15 cellular contexts compared by ENCODE assay signal in the genomic region with DNA sequence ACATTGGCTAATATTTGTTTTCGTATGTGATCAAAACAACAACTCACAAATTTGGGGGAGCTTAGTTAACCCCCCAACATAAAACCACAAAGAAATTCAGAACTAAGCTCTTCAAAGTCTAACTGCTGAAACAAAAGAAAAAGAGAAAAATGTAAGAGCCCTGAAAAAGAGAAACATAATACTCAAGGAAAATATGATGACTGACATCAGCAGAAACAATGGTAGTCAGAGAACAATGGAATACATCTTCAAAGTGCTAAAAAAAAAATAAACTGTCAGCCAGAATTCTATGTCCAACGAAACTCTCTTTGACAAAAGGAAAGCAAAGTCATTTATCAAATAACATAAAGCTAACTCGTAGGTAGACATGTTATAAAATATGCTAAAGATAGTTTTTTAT.
A peak's percentile ranks its signal among the peaks of the same experiment; 100 is the strongest.
DNase-seq lines count a peak whose midpoint lies in the region; ATAC-seq and TF ChIP-seq lines count a peak whose summit lies in the region.
"Had no signal": no experiment of that assay in that cellular context is flagged by ENCODE, and none has a peak within 500 bp of the region (broad histone marks: within the 10 kb centered on the region; RNA-seq: fewer than 3 reads in every experiment).

No MANE protein-coding gene starts in this region.

- H3K4me1 ChIP-seq in SK-N-SH (ENCODE audit: control insufficient read depth in 1 of 2, insufficient read depth in 2 of 2, low read depth in 1 of 2, low read length in 1 of 2): no peaks in the 10 kb centered on the region

- peaks cover 9% of the 10 kb centered on the region for H3K36me3 Mint-ChIP-seq in WTC11
- H3K36me3 Mint-ChIP-seq: CD4-positive, alpha-beta memory T cell had no signal

- DNase-seq in SK-N-SH (no peak), WTC11 (ENCODE audit: low spot score) (no peak), myocyte (ENCODE audit: low read depth) (peak; percentile 7), ureter (ENCODE audit: low spot score) (no peak), DMS114 treated with DMSO at 0.1 percent for 48 hours (lab: John Stamatoyannopoulos, UW; ENCODE audit: unreplicated experiment) (no peak)
- DNase-seq: C1 segment of cervical spinal cord; Calu3; CD4-positive, alpha-beta memory T cell; COR-L47; DMS153; GF-D8; H9 had no signal

- no peak for TF ChIP-seq EP300 in SK-N-SH (IDR thresholded peaks at IDR 0.05; ENCODE audit: borderline replicate concordance in 1 of 2, low read depth in 1 of 2, low read length in 1 of 2)

- no peaks in the 10 kb centered on the region for H3F3A ChIP-seq in SK-N-SH (replicated peaks; ENCODE audit: insufficient read depth)

- no peak for ATAC-seq in SK-N-SH treated with all-trans-retinoic acid at 6 μM for 48 hours
- no peak for ATAC-seq in WTC11
- ATAC-seq: GM23338, HCT116 had no signal

- no peak overlapping the region for H2AFZ ChIP-seq in SK-N-SH (ENCODE audit: low read depth)
- H2AFZ ChIP-seq: GM23338 had no signal

- H3K4me3 ChIP-seq in SK-N-SH (ENCODE audit: low read depth in 2 of 2, low read length in 1 of 2): no peak overlapping the region
- H3K4me3 ChIP-seq: GM23338 had no signal

- no peak overlapping the region for H3K27ac ChIP-seq in SK-N-SH (ENCODE audit: low read depth in 2 of 2, low read length in 1 of 2)

- no peak overlapping the region for H3K27ac Mint-ChIP-seq in WTC11
- H3K27ac Mint-ChIP-seq: CD4-positive, alpha-beta memory T cell; GM23338; H9 had no signal

- no peak overlapping the region for H3K4me3 Mint-ChIP-seq in WTC11
- H3K4me3 Mint-ChIP-seq: CD4-positive, alpha-beta memory T cell; GM23338; H9 had no signal

- H3K9me3 ChIP-seq in SK-N-SH: peaks cover 5% of the 10 kb centered on the region; the same call in 1 of the 2 replicates

- no peaks in the 10 kb centered on the region for H3K79me2 ChIP-seq in SK-N-SH (ENCODE audit: insufficient read depth)

- no peaks in the 10 kb centered on the region for H3K9me2 ChIP-seq in SK-N-SH

- POLR2A ChIA-PET in SK-N-SH (lab: Yijun Ruan, JAX): no interaction called here
- POLR2A ChIA-PET in WTC11 (lab: Charles Lee): no interaction called here

- no peaks in the 10 kb centered on the region; the same call in 1 of the 2 replicates for H3K4me1 Mint-ChIP-seq in WTC11
- H3K4me1 Mint-ChIP-seq: CD4-positive, alpha-beta memory T cell; GM23338 had no signal

- TF ChIP-seq CTCF in SK-N-SH (IDR thresholded peaks at IDR 0.05) (no peak), WTC11 (IDR thresholded peaks at IDR 0.05) (no peak)

- CTCF ChIA-PET in SK-N-SH (lab: Yijun Ruan, JAX) (no interaction called here), WTC11 (lab: Charles Lee) (no interaction called here)

- H3K27me3 ChIP-seq in SK-N-SH (ENCODE audit: insufficient read depth): no peaks in the 10 kb centered on the region

- no peak overlapping the region for H3K9ac ChIP-seq in SK-N-SH

- H3K27me3 Mint-ChIP-seq in WTC11 (ENCODE audit: low read depth): no peaks in the 10 kb centered on the region
- H3K27me3 Mint-ChIP-seq: CD4-positive, alpha-beta memory T cell had no signal

- WGBS in SK-N-SH (ENCODE audit: low lambda C conversion rate): 27% methylated on average over 3 of the region's 3 CpGs

- no peaks in the 10 kb centered on the region for H3K36me3 ChIP-seq in SK-N-SH (replicated peaks in 1 of 2; ENCODE audit: control insufficient read depth in 1 of 2, insufficient read depth in 2 of 2, low read length in 1 of 2)

- no peaks in the 10 kb centered on the region for H4K20me1 ChIP-seq in SK-N-SH (ENCODE audit: insufficient read depth)

- no peak for TF ChIP-seq RAD21 in SK-N-SH (IDR thresholded peaks at IDR 0.05; ENCODE audit: low read length)

- H3K4me2 ChIP-seq in SK-N-SH: no peak overlapping the region
- H3K4me2 ChIP-seq: GM23338 had no signal

- H3K9me3 Mint-ChIP-seq in WTC11: peaks cover 28% of the 10 kb centered on the region

TF ChIP-seq in SK-N-SH treated with all-trans-retinoic acid at 6 μM for 48 hours, 23 proteins besides CTCF, POLR2A, EP300 and RAD21:
- TF ChIP-seq TOX (CRISPR knock-in tag; IDR thresholded peaks at IDR 0.05; ENCODE audit: borderline replicate concordance) (no peak), ZFP30 (CRISPR knock-in tag; IDR thresholded peaks at IDR 0.05) (peak; percentile 62)
TF ChIP-seq in SK-N-SH treated with all-trans-retinoic acid at 6 μM for 48 hours: peak in this region for 1.

TF ChIP-seq in SK-N-SH, 30 proteins besides CTCF, POLR2A, EP300 and RAD21 (continues in another document):
- TF ChIP-seq MAX (IDR thresholded peaks at IDR 0.05; ENCODE audit: low read depth) (no peak), POLR2AphosphoS5 (IDR thresholded peaks at IDR 0.05; ENCODE audit: low read depth, low read length) (no peak), TAF1 (IDR thresholded peaks at IDR 0.05; ENCODE audit: borderline replicate concordance, low read depth, low read length) (no peak), SMC3 (IDR thresholded peaks at IDR 0.05; ENCODE audit: low read depth, low read length) (no peak), TCF12 (IDR thresholded peaks at IDR 0.05) (no peak), MEF2A (IDR thresholded peaks at IDR 0.05; ENCODE audit: borderline replicate concordance, low read depth) (no peak), NFIC (IDR thresholded peaks at IDR 0.05; ENCODE audit: borderline replicate concordance) (no peak), JUND (IDR thresholded peaks at IDR 0.05) (no peak), GATA2 (CRISPR knock-in tag; IDR thresholded peaks at IDR 0.05) (no peak), GABPA (IDR thresholded peaks at IDR 0.05; ENCODE audit: low read depth) (no peak), NRF1 (IDR thresholded peaks at IDR 0.05; ENCODE audit: low read depth, low read length) (no peak), EZH2phosphoT487 (IDR thresholded peaks at IDR 0.05; ENCODE audit: borderline replicate concordance, low read depth) (no peak)
- TF ChIP-seq, protein P1, sequence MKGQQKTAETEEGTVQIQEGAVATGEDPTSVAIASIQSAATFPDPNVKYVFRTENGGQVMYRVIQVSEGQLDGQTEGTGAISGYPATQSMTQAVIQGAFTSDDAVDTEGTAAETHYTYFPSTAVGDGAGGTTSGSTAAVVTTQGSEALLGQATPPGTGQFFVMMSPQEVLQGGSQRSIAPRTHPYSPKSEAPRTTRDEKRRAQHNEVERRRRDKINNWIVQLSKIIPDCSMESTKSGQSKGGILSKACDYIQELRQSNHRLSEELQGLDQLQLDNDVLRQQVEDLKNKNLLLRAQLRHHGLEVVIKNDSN (IDR thresholded peaks at IDR 0.05; ENCODE audit: borderline replicate concordance, low read depth): no peak
- TF ChIP-seq, protein P2, sequence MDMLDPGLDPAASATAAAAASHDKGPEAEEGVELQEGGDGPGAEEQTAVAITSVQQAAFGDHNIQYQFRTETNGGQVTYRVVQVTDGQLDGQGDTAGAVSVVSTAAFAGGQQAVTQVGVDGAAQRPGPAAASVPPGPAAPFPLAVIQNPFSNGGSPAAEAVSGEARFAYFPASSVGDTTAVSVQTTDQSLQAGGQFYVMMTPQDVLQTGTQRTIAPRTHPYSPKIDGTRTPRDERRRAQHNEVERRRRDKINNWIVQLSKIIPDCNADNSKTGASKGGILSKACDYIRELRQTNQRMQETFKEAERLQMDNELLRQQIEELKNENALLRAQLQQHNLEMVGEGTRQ (IDR thresholded peaks at IDR 0.05; ENCODE audit: borderline replicate concordance, low read depth, low read length): no peak

TF ChIP-seq in WTC11, 78 proteins besides CTCF, POLR2A, EP300 and RAD21:
- TF ChIP-seq ZNF317 (CRISPR knock-in tag; IDR thresholded peaks at IDR 0.05; ENCODE audit: borderline replicate concordance, low read depth) (peak; percentile 67; the same call in 1 of the 2 replicates), NFYB (CRISPR knock-in tag; conservative IDR thresholded peaks at IDR 0.05; ENCODE audit: low read depth) (no peak), MYBL2 (CRISPR knock-in tag; IDR thresholded peaks at IDR 0.05) (no peak)
TF ChIP-seq in WTC11: peak in this region for 1.
